ENCODE assay signal across 2 cellular contexts in genomic region chr19:45805719-45806118, GRCh38.
A peak's percentile ranks its signal among the peaks of the same experiment; 100 is the strongest.
TF ChIP-seq lines count a peak whose summit lies in the region.

No MANE protein-coding gene starts in this region.

TF ChIP-seq in H1, 55 proteins besides CTCF, POLR2A, EP300 and RAD21:
- TF ChIP-seq HDAC2 (IDR thresholded peaks at IDR 0.05; ENCODE audit: borderline replicate concordance in 1 of 2, low read depth in 2 of 2, low read length in 2 of 2) (peak in 1 of 2 experiments; percentile 65; a peak in 1 of 4 replicates), TBP (IDR thresholded peaks at IDR 0.05; ENCODE audit: low read depth, low read length) (no peak), KDM1A (IDR thresholded peaks at IDR 0.05; ENCODE audit: borderline replicate concordance, low read length) (peak; percentile 91; the same call in 1 of the 2 replicates)
- TF ChIP-seq, protein P1, sequence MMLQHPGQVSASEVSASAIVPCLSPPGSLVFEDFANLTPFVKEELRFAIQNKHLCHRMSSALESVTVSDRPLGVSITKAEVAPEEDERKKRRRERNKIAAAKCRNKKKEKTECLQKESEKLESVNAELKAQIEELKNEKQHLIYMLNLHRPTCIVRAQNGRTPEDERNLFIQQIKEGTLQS (IDR thresholded peaks at IDR 0.05; ENCODE audit: insufficient read depth, low read depth, low read length): no peak

TF ChIP-seq in SK-N-SH treated with all-trans-retinoic acid at 6 μM for 48 hours, 23 proteins besides CTCF, POLR2A, EP300 and RAD21:
- TF ChIP-seq ZC3H10 (CRISPR knock-in tag; IDR thresholded peaks at IDR 0.05): no peak
- TF ChIP-seq CREB5 (CRISPR knock-in tag; IDR thresholded peaks at IDR 0.05; ENCODE audit: low read depth): no peak
- TF ChIP-seq ZFP3 (CRISPR knock-in tag; IDR thresholded peaks at IDR 0.05): no peak
- no peak for TF ChIP-seq BACH2 (CRISPR knock-in tag; IDR thresholded peaks at IDR 0.05; ENCODE audit: borderline replicate concordance)
- no peak for TF ChIP-seq CSRNP3 (CRISPR knock-in tag; IDR thresholded peaks at IDR 0.05)
- TF ChIP-seq OSR1 (CRISPR knock-in tag; IDR thresholded peaks at IDR 0.05): no peak
- no peak for TF ChIP-seq ZFP30 (CRISPR knock-in tag; IDR thresholded peaks at IDR 0.05)
- no peak for TF ChIP-seq ARNTL (CRISPR knock-in tag; IDR thresholded peaks at IDR 0.05; ENCODE audit: borderline replicate concordance, low read depth)
- TF ChIP-seq PPARA (CRISPR knock-in tag; IDR thresholded peaks at IDR 0.05; ENCODE audit: borderline replicate concordance): no peak
- TF ChIP-seq, protein P2, sequence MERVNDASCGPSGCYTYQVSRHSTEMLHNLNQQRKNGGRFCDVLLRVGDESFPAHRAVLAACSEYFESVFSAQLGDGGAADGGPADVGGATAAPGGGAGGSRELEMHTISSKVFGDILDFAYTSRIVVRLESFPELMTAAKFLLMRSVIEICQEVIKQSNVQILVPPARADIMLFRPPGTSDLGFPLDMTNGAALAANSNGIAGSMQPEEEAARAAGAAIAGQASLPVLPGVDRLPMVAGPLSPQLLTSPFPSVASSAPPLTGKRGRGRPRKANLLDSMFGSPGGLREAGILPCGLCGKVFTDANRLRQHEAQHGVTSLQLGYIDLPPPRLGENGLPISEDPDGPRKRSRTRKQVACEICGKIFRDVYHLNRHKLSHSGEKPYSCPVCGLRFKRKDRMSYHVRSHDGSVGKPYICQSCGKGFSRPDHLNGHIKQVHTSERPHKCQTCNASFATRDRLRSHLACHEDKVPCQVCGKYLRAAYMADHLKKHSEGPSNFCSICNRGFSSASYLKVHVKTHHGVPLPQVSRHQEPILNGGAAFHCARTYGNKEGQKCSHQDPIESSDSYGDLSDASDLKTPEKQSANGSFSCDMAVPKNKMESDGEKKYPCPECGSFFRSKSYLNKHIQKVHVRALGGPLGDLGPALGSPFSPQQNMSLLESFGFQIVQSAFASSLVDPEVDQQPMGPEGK (CRISPR knock-in tag; IDR thresholded peaks at IDR 0.05; ENCODE audit: borderline replicate concordance): no peak
- no peak for TF ChIP-seq SNAI2 (CRISPR knock-in tag; IDR thresholded peaks at IDR 0.05)
- no peak for TF ChIP-seq ZNF8 (CRISPR knock-in tag; IDR thresholded peaks at IDR 0.05)
- TF ChIP-seq, protein P3, sequence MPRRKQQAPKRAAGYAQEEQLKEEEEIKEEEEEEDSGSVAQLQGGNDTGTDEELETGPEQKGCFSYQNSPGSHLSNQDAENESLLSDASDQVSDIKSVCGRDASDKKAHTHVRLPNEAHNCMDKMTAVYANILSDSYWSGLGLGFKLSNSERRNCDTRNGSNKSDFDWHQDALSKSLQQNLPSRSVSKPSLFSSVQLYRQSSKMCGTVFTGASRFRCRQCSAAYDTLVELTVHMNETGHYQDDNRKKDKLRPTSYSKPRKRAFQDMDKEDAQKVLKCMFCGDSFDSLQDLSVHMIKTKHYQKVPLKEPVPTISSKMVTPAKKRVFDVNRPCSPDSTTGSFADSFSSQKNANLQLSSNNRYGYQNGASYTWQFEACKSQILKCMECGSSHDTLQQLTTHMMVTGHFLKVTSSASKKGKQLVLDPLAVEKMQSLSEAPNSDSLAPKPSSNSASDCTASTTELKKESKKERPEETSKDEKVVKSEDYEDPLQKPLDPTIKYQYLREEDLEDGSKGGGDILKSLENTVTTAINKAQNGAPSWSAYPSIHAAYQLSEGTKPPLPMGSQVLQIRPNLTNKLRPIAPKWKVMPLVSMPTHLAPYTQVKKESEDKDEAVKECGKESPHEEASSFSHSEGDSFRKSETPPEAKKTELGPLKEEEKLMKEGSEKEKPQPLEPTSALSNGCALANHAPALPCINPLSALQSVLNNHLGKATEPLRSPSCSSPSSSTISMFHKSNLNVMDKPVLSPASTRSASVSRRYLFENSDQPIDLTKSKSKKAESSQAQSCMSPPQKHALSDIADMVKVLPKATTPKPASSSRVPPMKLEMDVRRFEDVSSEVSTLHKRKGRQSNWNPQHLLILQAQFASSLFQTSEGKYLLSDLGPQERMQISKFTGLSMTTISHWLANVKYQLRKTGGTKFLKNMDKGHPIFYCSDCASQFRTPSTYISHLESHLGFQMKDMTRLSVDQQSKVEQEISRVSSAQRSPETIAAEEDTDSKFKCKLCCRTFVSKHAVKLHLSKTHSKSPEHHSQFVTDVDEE (CRISPR knock-in tag; IDR thresholded peaks at IDR 0.05): no peak
- no peak for TF ChIP-seq RARB (CRISPR knock-in tag; IDR thresholded peaks at IDR 0.05)
- TF ChIP-seq ESRRG (CRISPR knock-in tag; IDR thresholded peaks at IDR 0.05): no peak
- TF ChIP-seq TOX (CRISPR knock-in tag; IDR thresholded peaks at IDR 0.05; ENCODE audit: borderline replicate concordance): no peak
- TF ChIP-seq ZNF565 (CRISPR knock-in tag; conservative IDR thresholded peaks at IDR 0.05; ENCODE audit: low read depth): no peak
- TF ChIP-seq TCF4 (CRISPR knock-in tag; IDR thresholded peaks at IDR 0.05; ENCODE audit: borderline replicate concordance): no peak
- no peak for TF ChIP-seq CSDC2 (CRISPR knock-in tag; IDR thresholded peaks at IDR 0.05)
- no peak for TF ChIP-seq ISL1 (CRISPR knock-in tag; IDR thresholded peaks at IDR 0.05)
